ENCODE assay signal across 25 cellular contexts in the genomic region with DNA sequence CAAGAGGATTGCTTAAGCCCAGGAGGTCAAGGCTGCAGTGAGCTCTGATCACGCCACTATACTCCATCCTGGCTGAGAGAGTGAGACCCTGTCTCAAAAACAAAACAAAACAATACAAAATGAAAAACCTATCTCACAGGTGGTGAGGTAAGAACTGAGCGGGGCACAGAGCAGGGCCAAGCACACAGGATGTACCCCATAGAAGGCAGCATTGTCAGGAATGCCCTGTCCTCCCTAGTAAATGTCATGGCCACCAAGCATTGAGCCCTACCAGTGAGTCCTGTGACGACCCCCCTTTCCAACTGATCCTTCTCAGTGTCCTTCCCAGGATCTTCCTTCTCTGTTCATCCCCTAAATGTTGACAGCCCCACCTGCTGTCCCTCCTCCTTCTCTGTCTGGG.
"Had no signal": no experiment of that assay in that cellular context is flagged by ENCODE, and none has a peak within 500 bp of the region (broad histone marks: within the 10 kb centered on the region; RNA-seq: fewer than 3 reads in every experiment).

No MANE protein-coding gene starts in this region.

- DNase-seq: activated CD4-positive, alpha-beta memory T cell treated with anti-CD3 and anti-CD28 coated beads for 36 hours; activated CD4-positive, alpha-beta T cell treated with anti-CD3 and anti-CD28 coated beads for 4 hours; activated T-cell treated with anti-CD3 and anti-CD28 coated beads, Interleukin-2, amount 50 U/mL, for 4 hours; caudate nucleus; foreskin fibroblast; hippocampal formation; left colon; lower lobe of right lung; midbrain; stimulated activated CD4-positive, alpha-beta T cell treated with anti-CD3 and anti-CD28 coated beads, Interleukin-2, amount 100 ng/mL, for 24 hours; stimulated activated naive CD4-positive, alpha-beta T cell treated with Interleukin-2 at 50 U/mL for 16 hours; thyroid gland; uterus had no signal

- H3K27me3 ChIP-seq: adrenal gland, body of pancreas, right atrium auricular region, thyroid gland, uterus had no signal

- H3K4me3 Mint-ChIP-seq: activated CD4-positive, alpha-beta memory T cell treated with anti-CD3 and anti-CD28 coated beads for 36 hours; activated naive CD4-positive, alpha-beta T cell treated with anti-CD3 and anti-CD28 coated beads, Interleukin-2, amount 50 U/mL, for 24 hours; activated T-cell treated with anti-CD3 and anti-CD28 coated beads, Interleukin-2, amount 50 U/mL, for 4 hours; nephron; T-helper 2 cell treated with Interferon-gamma antibody and Interleukin-4, amounts not matched to agents 5 μg/mL and 100 μg/mL, for 36 hours; WTC11 had no signal

- H3K4me1 Mint-ChIP-seq: activated naive CD4-positive, alpha-beta T cell treated with anti-CD3 and anti-CD28 coated beads, Interleukin-2, amount 50 U/mL, for 24 hours had no signal

- H3K36me3 Mint-ChIP-seq: activated CD4-positive, alpha-beta memory T cell treated with anti-CD3 and anti-CD28 coated beads for 36 hours; activated naive CD4-positive, alpha-beta T cell treated with anti-CD3 and anti-CD28 coated beads, Interleukin-2, amount 50 U/mL, for 24 hours; WTC11 had no signal

- H3K27ac ChIP-seq: adrenal gland, body of pancreas, dorsolateral prefrontal cortex, epithelial cell of prostate, lower lobe of right lung, prostate gland, right atrium auricular region, thyroid gland, uterus had no signal

- H3K9me3 Mint-ChIP-seq: activated CD4-positive, alpha-beta memory T cell treated with anti-CD3 and anti-CD28 coated beads for 36 hours; activated naive CD4-positive, alpha-beta T cell treated with anti-CD3 and anti-CD28 coated beads, Interleukin-2, amount 50 U/mL, for 24 hours; activated T-cell treated with anti-CD3 and anti-CD28 coated beads, Interleukin-2, amount 50 U/mL, for 4 hours; T-helper 2 cell treated with Interferon-gamma antibody and Interleukin-4, amounts not matched to agents 5 μg/mL and 100 μg/mL, for 36 hours; WTC11 had no signal

- ATAC-seq: activated T-cell treated with anti-CD3 and anti-CD28 coated beads, Interleukin-2, amount 50 U/mL, for 4 hours; body of pancreas; left colon had no signal

- H3K9me3 ChIP-seq: adrenal gland, body of pancreas, lower lobe of right lung, prostate gland, right atrium auricular region, thyroid gland, uterus had no signal

- FAIRE-seq: colon, islet of Langerhans had no signal

- H3K4me3 ChIP-seq: adrenal gland, body of pancreas, dorsolateral prefrontal cortex, lower lobe of right lung, prostate gland, right atrium auricular region, thyroid gland, uterus had no signal

- H3K4me1 ChIP-seq: adrenal gland, body of pancreas, lower lobe of right lung, prostate gland, right atrium auricular region, thyroid gland, uterus had no signal

- H3K27ac Mint-ChIP-seq: activated CD4-positive, alpha-beta memory T cell treated with anti-CD3 and anti-CD28 coated beads for 36 hours; activated naive CD4-positive, alpha-beta T cell treated with anti-CD3 and anti-CD28 coated beads, Interleukin-2, amount 50 U/mL, for 24 hours; T-helper 2 cell treated with Interferon-gamma antibody and Interleukin-4, amounts not matched to agents 5 μg/mL and 100 μg/mL, for 36 hours; WTC11 had no signal

- H3K36me3 ChIP-seq: adrenal gland, lower lobe of right lung, prostate gland, right atrium auricular region, thyroid gland, uterus had no signal
